In genomic region chr6:84150680-84151079, GRCh38 we compare ENCODE assay signal across 7 cellular contexts.
A peak's percentile ranks its signal among the peaks of the same experiment; 100 is the strongest.
DNase-seq lines count a peak whose midpoint lies in the region; ATAC-seq, FAIRE-seq and TF ChIP-seq lines count a peak whose summit lies in the region.

No MANE protein-coding gene starts in this region.

- H3K4me1 Mint-ChIP-seq in activated T-helper 17 cell treated with anti-CD3 and anti-CD28 coated beads, Interleukin-2, amount 50 U/mL, for 72 hours = peaks cover 5% of the 10 kb centered on the region

- no peaks in the 10 kb centered on the region for H3K27me3 Mint-ChIP-seq in activated T-helper 17 cell treated with anti-CD3 and anti-CD28 coated beads, Interleukin-2, amount 50 U/mL, for 72 hours

- H3K27ac Mint-ChIP-seq in activated T-helper 17 cell treated with anti-CD3 and anti-CD28 coated beads, Interleukin-2, amount 50 U/mL, for 72 hours = peak overlapping the region; percentile 29

- H3K9me3 ChIP-seq in pancreas = no peaks in the 10 kb centered on the region

- no peaks in the 10 kb centered on the region for H3K36me3 ChIP-seq in pancreas

- ATAC-seq in GM18867 (IDR thresholded peaks at IDR 0.05; ENCODE audit: unreplicated experiment) = peak; percentile 47
- peak; percentile 59 for ATAC-seq in HG02885 (IDR thresholded peaks at IDR 0.05; ENCODE audit: poor library complexity, unreplicated experiment)
- ATAC-seq in activated T-helper 17 cell treated with anti-CD3 and anti-CD28 coated beads, Interleukin-2, amount 50 U/mL, for 72 hours (replicated peaks) = peak; percentile 86
- no peak for ATAC-seq in pancreas

- no peak for FAIRE-seq in pancreas (lab: Jason Lieb, UNC)

- intact Hi-C loops in pancreas (cut with DNase I) = no loop called here

- H3K4me3 ChIP-seq in pancreas = no peak overlapping the region

- H3K4me1 ChIP-seq in pancreas = no peaks in the 10 kb centered on the region

- peaks cover 61% of the 10 kb centered on the region for H3K36me3 Mint-ChIP-seq in activated T-helper 17 cell treated with anti-CD3 and anti-CD28 coated beads, Interleukin-2, amount 50 U/mL, for 72 hours (ENCODE audit: low read depth)

- H3K27me3 ChIP-seq in pancreas = no peaks in the 10 kb centered on the region

- no peak for TF ChIP-seq CTCF in pancreas (IDR thresholded peaks at IDR 0.05)

- DNase-seq in myocyte (ENCODE audit: low read depth) (peak; percentile 64), activated gamma-delta T cell (lab: John Stamatoyannopoulos, UW) (no peak), NCI-H187 (lab: John Stamatoyannopoulos, UW) (no peak), pancreas (no peak)

- 90 to 97% methylated on average over 1 of the region's 1 CpG for WGBS in pancreas, 2 donors

- no peak overlapping the region for H3K4me3 Mint-ChIP-seq in activated T-helper 17 cell treated with anti-CD3 and anti-CD28 coated beads, Interleukin-2, amount 50 U/mL, for 72 hours

- H3K27ac ChIP-seq in pancreas = no peak overlapping the region

- H3K9me3 Mint-ChIP-seq in activated T-helper 17 cell treated with anti-CD3 and anti-CD28 coated beads, Interleukin-2, amount 50 U/mL, for 72 hours = peaks cover 4% of the 10 kb centered on the region

Comparison
In these comparisons a context has a peak if more than half of its experiments do, and no peak if none do; other contexts are left out.
1. ATAC-seq: peak in GM18867 (single experiment), HG02885 (single experiment) and activated T-helper 17 cell treated with anti-CD3 and anti-CD28 coated beads, Interleukin-2, amount 50 U/mL, for 72 hours (single experiment); none in pancreas (0 of 4).